In genomic region chr3:37770938-37771918, GRCh38 we compare ENCODE assay signal across 2 cellular contexts.
TF ChIP-seq lines count a peak whose summit lies in the region.

No MANE protein-coding gene starts in this region.

TF ChIP-seq in SK-N-SH, 30 proteins besides CTCF, POLR2A, EP300 and RAD21:
- TF ChIP-seq REST (IDR thresholded peaks at IDR 0.05; ENCODE audit: low read depth, low read length), result no peak
- TF ChIP-seq NRF1 (IDR thresholded peaks at IDR 0.05; ENCODE audit: low read depth, low read length), result no peak
- peak; percentile 62 for TF ChIP-seq GATA2 (CRISPR knock-in tag; IDR thresholded peaks at IDR 0.05)
- TF ChIP-seq MXI1 (IDR thresholded peaks at IDR 0.05; ENCODE audit: low read depth, low read length), result no peak
- TF ChIP-seq RCOR1 (IDR thresholded peaks at IDR 0.05; ENCODE audit: low read length), result peak; percentile 27; the same call in 1 of the 2 replicates
- no peak for TF ChIP-seq SIN3A (IDR thresholded peaks at IDR 0.05; ENCODE audit: borderline replicate concordance, low read depth, low read length)
TF ChIP-seq in SK-N-SH: peak in this region for 2.

TF ChIP-seq in SK-N-SH treated with all-trans-retinoic acid at 6 μM for 48 hours, 23 proteins besides CTCF, POLR2A, EP300 and RAD21 (continued from another document):
- TF ChIP-seq TSHZ2 (CRISPR knock-in tag; IDR thresholded peaks at IDR 0.05), result no peak; the same call in 1 of the 2 replicates
